11 cellular contexts compared by ENCODE assay signal in the genomic region with DNA sequence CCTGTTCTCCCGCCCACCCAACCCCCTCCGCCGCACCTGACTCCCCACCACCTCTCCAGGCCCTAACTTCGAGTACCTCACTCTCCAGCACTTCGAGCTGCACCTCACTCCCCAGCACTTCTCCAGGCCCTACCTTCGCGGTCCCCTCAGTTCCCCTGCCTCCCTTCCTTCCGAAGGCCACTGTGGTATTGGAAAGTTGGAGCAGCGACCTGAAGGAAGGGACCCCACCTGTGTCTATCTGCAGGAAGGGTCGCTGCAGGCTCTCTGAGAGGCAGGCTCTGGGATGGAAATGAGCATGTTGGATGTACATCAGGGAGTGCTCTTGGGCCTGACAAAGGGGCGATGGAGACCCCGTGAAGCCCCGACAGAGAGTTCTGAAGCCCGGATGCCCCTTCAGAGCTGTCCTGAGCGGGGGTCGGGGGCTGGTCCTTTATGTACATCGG.
DNase-seq lines count a peak whose midpoint lies in the region; ATAC-seq, FAIRE-seq and TF ChIP-seq lines count a peak whose summit lies in the region.
"Had no signal": no experiment of that assay in that cellular context is flagged by ENCODE, and none has a peak within 500 bp of the region (broad histone marks: within the 10 kb centered on the region; RNA-seq: fewer than 3 reads in every experiment).

No MANE protein-coding gene starts in this region.

- intact Hi-C loops in left ventricle myocardium inferior (cut with micrococcal nuclease) (loop anchor here (5.0 kb wide), 1 partner anchor 307 kb away; no protein-coding TSS in a partner anchor), left ventricle myocardium superior (cut with micrococcal nuclease) (no loop called here), esophagus squamous epithelium (cut with DNase I) (loop anchor here (10.0 kb wide), 1 partner anchor 390 kb away; no protein-coding TSS in a partner anchor), pancreas (cut with DNase I) (loop anchor here in 2 of 3 donors (5.0 to 10.0 kb wide), 3 partner anchors 127 to 178 kb away; no protein-coding TSS in a partner anchor)

- no peaks in the 10 kb centered on the region for H3K36me3 ChIP-seq in left ventricle myocardium inferior
- H3K36me3 ChIP-seq in esophagus squamous epithelium, result no peaks in the 10 kb centered on the region
- H3K36me3 ChIP-seq in pancreas, result no peaks in the 10 kb centered on the region
- H3K36me3 ChIP-seq: colonic mucosa had no signal

- no peak for FAIRE-seq in pancreas (lab: Jason Lieb, UNC)

- WGBS in esophagus squamous epithelium, 2 donors, result 43 to 79% methylated on average over 4 to 13 of the region's 17 CpGs
- 89 to 92% methylated on average over 17 of the region's 17 CpGs for WGBS in pancreas, 2 donors

- POLR2A ChIA-PET in GM10248 (lab: Yijun Ruan, JAX), result no interaction called here

- no peak for ATAC-seq in left ventricle myocardium superior
- ATAC-seq in pancreas, result no peak
- no peak for ATAC-seq in HG03108 (IDR thresholded peaks at IDR 0.05; ENCODE audit: unreplicated experiment)

- no peak for TF ChIP-seq POLR2A in esophagus squamous epithelium (IDR thresholded peaks at IDR 0.05)

- DNase-seq in left ventricle myocardium inferior, result no peak
- no peak for DNase-seq in left ventricle myocardium superior
- no peak for DNase-seq in esophagus squamous epithelium (lab: John Stamatoyannopoulos, UW)
- no peak for DNase-seq in pancreas
- DNase-seq in GM10248 (ENCODE audit: extremely low spot score), result no peak
- DNase-seq in NCI-H2029 treated with DMSO at 0.1 percent for 48 hours (lab: John Stamatoyannopoulos, UW), result no peak
- no peak for DNase-seq in NCI-H82 treated with DMSO at 0.1 percent for 48 hours (lab: John Stamatoyannopoulos, UW; ENCODE audit: unreplicated experiment)

- TF ChIP-seq CTCF in left ventricle myocardium inferior (IDR thresholded peaks at IDR 0.05; ENCODE audit: borderline replicate concordance) (no peak), esophagus squamous epithelium (IDR thresholded peaks at IDR 0.05) (no peak), pancreas (IDR thresholded peaks at IDR 0.05) (no peak), GM10248 (IDR thresholded peaks at IDR 0.05; ENCODE audit: control extremely low read depth, extremely low read depth, low read depth, missing control alignments) (no peak)

- H3K4me1 ChIP-seq in left ventricle myocardium inferior, result peaks cover 38% of the 10 kb centered on the region
- peaks cover 10 to 59% (median 48%) of the 10 kb centered on the region in 3 donors for H3K4me1 ChIP-seq in esophagus squamous epithelium
- H3K4me1 ChIP-seq in pancreas, result no peaks in the 10 kb centered on the region

- CTCF ChIA-PET in GM10248 (lab: Yijun Ruan, JAX), result interaction anchor here (1.0 to 2.8 kb wide), 4 partner anchors 9 to 401 kb away, joined by 3 to 9 read pairs (median 4); no protein-coding TSS in a partner anchor

- no peak overlapping the region for H3K4me3 ChIP-seq in left ventricle myocardium inferior
- no peak overlapping the region for H3K4me3 ChIP-seq in esophagus squamous epithelium
- H3K4me3 ChIP-seq in pancreas, result no peak overlapping the region
- H3K4me3 ChIP-seq: colonic mucosa, K562 had no signal

- no peaks in the 10 kb centered on the region for H3K9me3 ChIP-seq in left ventricle myocardium inferior (replicated peaks)
- H3K9me3 ChIP-seq in esophagus squamous epithelium, result no peaks in the 10 kb centered on the region
- H3K9me3 ChIP-seq in pancreas, result no peaks in the 10 kb centered on the region
- H3K9me3 ChIP-seq: colonic mucosa had no signal

- H3K27me3 ChIP-seq in left ventricle myocardium inferior (ENCODE audit: low read depth) (no peaks in the 10 kb centered on the region), esophagus squamous epithelium (no peaks in the 10 kb centered on the region), pancreas (no peaks in the 10 kb centered on the region)
- H3K27me3 ChIP-seq: colonic mucosa, foreskin keratinocyte had no signal

- H3K27ac ChIP-seq in left ventricle myocardium inferior (replicated peaks), result peak overlapping the region; percentile 87
- peak overlapping the region; percentile 57 to 88 (median 78) for H3K27ac ChIP-seq in esophagus squamous epithelium
- H3K27ac ChIP-seq in pancreas, result peak overlapping the region; percentile 52 to 67 (median 62)
- H3K27ac ChIP-seq: colonic mucosa, foreskin keratinocyte had no signal
